Comparison of ENCODE assay signal across 20 cellular contexts in the genomic region with DNA sequence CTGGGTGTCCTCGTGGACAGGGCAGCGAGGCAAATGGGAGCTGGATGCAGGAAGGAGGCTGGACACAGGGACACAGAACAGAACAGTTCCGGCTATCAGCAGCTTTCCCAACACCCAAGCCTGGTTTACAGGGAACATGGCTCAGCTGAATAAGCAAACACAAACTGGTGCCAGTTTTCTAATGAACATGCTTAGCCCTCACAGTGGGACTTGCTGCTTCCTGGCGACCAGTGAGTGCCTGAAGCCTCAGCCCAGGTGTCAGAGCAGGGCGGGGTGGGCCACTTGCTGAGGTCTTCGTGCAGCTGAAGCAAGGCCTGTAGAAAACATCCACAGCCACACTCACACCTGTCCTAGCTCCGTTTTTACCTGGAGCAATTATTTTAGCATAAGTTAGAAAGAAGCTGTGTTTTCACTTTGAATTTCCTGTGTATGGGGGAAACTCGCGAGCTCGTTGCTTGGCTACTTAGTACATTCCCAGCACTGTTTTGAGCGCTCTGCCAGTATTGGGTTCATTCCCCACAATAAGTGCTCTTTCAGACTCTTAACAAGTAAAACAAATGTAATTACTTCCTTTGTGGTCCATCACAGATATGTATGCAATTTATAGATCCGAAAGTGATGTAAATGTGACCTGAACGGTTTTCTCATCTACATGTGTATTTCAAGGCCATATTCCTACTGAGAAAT.
DNase-seq lines count a peak whose midpoint lies in the region; ATAC-seq, FAIRE-seq and TF ChIP-seq lines count a peak whose summit lies in the region.
"Had no signal": no experiment of that assay in that cellular context is flagged by ENCODE, and none has a peak within 500 bp of the region (broad histone marks: within the 10 kb centered on the region; RNA-seq: fewer than 3 reads in every experiment).

No MANE protein-coding gene starts in this region.

- no peak for TF ChIP-seq POLR2A in body of pancreas (IDR thresholded peaks at IDR 0.05)

- H3K4me1 ChIP-seq in body of pancreas (no peaks in the 10 kb centered on the region), pancreas (no peaks in the 10 kb centered on the region)

- DNase-seq in DMS79 treated with DMSO at 0.1 percent for 48 hours (lab: John Stamatoyannopoulos, UW) (peak; percentile 29), DMS79 (lab: John Stamatoyannopoulos, UW) (no peak), NCI-H1417 (lab: John Stamatoyannopoulos, UW) (peak; percentile 30 to 66 (median 34)), body of pancreas (peak in 3 of 4 donors; percentile 39 to 65 (median 56)), pancreas (peak in 2 of 6 donors; percentile 13 to 39), DMS153 (lab: John Stamatoyannopoulos, UW) (no peak), GDM1 (lab: John Stamatoyannopoulos, UW) (no peak)
- no peak for DNase-seq in activated T-cell treated with anti-CD3 and anti-CD28 coated beads, Interleukin-2, amount 50 U/mL, for 48 hours
- DNase-seq: Calu3; CD4-positive, alpha-beta memory T cell; H7; KG1; NCI-H1694; NCI-H2107; NCI-H774; PC-3; RPMI8226; SHP77 treated with DMSO at 0.1 percent for 48 hours; SK-N-SH had no signal

- no peak for TF ChIP-seq CTCF in body of pancreas (IDR thresholded peaks at IDR 0.05)
- no peak for TF ChIP-seq CTCF in pancreas (IDR thresholded peaks at IDR 0.05)

- no peaks in the 10 kb centered on the region for H3K27me3 ChIP-seq in body of pancreas
- H3K27me3 ChIP-seq in pancreas: no peaks in the 10 kb centered on the region

- intact Hi-C loops in body of pancreas (cut with DNase I) (no loop called here), pancreas (cut with DNase I) (no loop called here)

- no peak overlapping the region for H3K4me3 ChIP-seq in body of pancreas
- H3K4me3 ChIP-seq in pancreas: no peak overlapping the region

- FAIRE-seq in pancreas (lab: Jason Lieb, UNC): no peak

- H3K36me3 ChIP-seq in body of pancreas (replicated peaks in 1 of 2; ENCODE audit: insufficient read depth in 1 of 2, low read depth in 2 of 2): no peaks in the 10 kb centered on the region
- H3K36me3 ChIP-seq in pancreas: no peaks in the 10 kb centered on the region

- WGBS in body of pancreas, 2 donors: 74 to 78% methylated on average over 10 to 13 of the region's 13 CpGs
- 71 to 79% methylated on average over 13 of the region's 13 CpGs for WGBS in pancreas, 2 donors

- ATAC-seq in body of pancreas: peak; percentile 35
- peak in 3 of 4 donors; percentile 39 to 91 (median 88) for ATAC-seq in pancreas
- ATAC-seq: PC-3 had no signal

- H3K27ac ChIP-seq in body of pancreas (no peak overlapping the region), pancreas (no peak overlapping the region)
- H3K27ac ChIP-seq: 22Rv1 had no signal

- H3K9me3 ChIP-seq in body of pancreas (no peaks in the 10 kb centered on the region), pancreas (no peaks in the 10 kb centered on the region)
- H3K9me3 ChIP-seq: SK-N-SH had no signal

Comparison
In these comparisons a context has a peak if more than half of its experiments do, and no peak if none do; other contexts are left out.
1. DNase-seq: peak in DMS79 treated with DMSO at 0.1 percent for 48 hours (single experiment), NCI-H1417 (3 of 3) and body of pancreas (3 of 4); none in DMS79 (single experiment), DMS153 (single experiment), GDM1 (single experiment) and activated T-cell treated with anti-CD3 and anti-CD28 coated beads, Interleukin-2, amount 50 U/mL, for 48 hours (0 of 2).